In the genomic region with DNA sequence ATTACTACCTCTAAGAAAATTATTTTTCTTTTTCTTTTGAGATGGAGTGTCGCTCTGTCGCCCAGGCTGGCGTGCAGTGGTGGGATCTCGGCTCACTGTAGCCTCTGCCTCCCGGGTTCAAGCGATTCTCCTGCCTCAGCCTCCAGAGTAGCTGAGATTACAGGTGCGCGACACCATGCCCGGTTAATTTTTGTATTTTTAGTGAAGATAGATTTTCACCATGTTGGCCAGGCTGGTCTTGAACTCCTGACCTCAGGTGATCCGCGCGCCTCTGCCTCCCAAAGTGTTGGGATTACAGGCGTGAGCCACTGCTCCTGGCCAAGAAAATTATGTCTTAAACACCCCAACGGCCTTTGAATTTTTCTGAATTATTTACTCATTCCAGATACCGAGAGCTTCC, we compare ENCODE assay signal across 8 cellular contexts. TPM values are rescaled to one million over a fixed set of nuclear protein-coding genes. Genes with fewer than 3 reads are reported as not detected.
DNase-seq lines count a peak whose midpoint lies in the region; ATAC-seq and TF ChIP-seq lines count a peak whose summit lies in the region.
"Not testable (repeated sequence)": the region's sequence is repeated elsewhere in the genome, so short reads cannot be mapped to it uniquely, and the experiment has no call there.

No MANE protein-coding gene starts in this region.

- H3K27ac ChIP-seq in DOHH2 (ENCODE audit: low read depth, low read length), result peak overlapping the region; percentile 72
- H3K27ac ChIP-seq in Panc1 (ENCODE audit: low read length), result peak overlapping the region; percentile 97
- peak overlapping the region in 3 of 4 donors; percentile 71 to 89 (median 87) for H3K27ac ChIP-seq in body of pancreas
- H3K27ac ChIP-seq in gastroesophageal sphincter, result peak overlapping the region; percentile 63 to 92 (median 90)
- peak overlapping the region; percentile 91 for H3K27ac ChIP-seq in muscle layer of duodenum (ENCODE audit: low read length)
- H3K27ac ChIP-seq in upper lobe of left lung, result peak overlapping the region; percentile 86 to 92 (median 88)

- H3K4me3 Mint-ChIP-seq in activated CD8-positive, alpha-beta memory T cell treated with anti-CD3 and anti-CD28 coated beads, Interleukin-2, amount 10 ng/mL, durations not matched to agents 7 days and 5 days, result peak overlapping the region; percentile 20

- not testable (repeated sequence) for H3K9me3 Mint-ChIP-seq in activated CD8-positive, alpha-beta memory T cell treated with anti-CD3 and anti-CD28 coated beads, Interleukin-2, amount 10 ng/mL, durations not matched to agents 7 days and 5 days (ENCODE audit: low read depth)

- TF ChIP-seq CTCF in DOHH2 (IDR thresholded peaks at IDR 0.05; ENCODE audit: low read depth, low read length, poor library complexity, severe bottlenecking); Panc1 (IDR thresholded peaks at IDR 0.05); body of pancreas (IDR thresholded peaks at IDR 0.05); gastroesophageal sphincter (IDR thresholded peaks at IDR 0.05); upper lobe of left lung (IDR thresholded peaks at IDR 0.05): not testable (repeated sequence)

- H3K36me3 ChIP-seq in DOHH2 (ENCODE audit: control insufficient read depth, low read length), result peaks cover 23% of the 10 kb centered on the region
- not testable (repeated sequence) for H3K36me3 ChIP-seq in Panc1 (ENCODE audit: control insufficient read depth, insufficient read depth, low read length); body of pancreas (replicated peaks in 1 of 2; ENCODE audit: insufficient read depth in 1 of 2, low read depth in 2 of 2); gastroesophageal sphincter; muscle layer of duodenum (ENCODE audit: control insufficient read depth in 1 of 2, insufficient read depth in 2 of 2, low read length in 2 of 2); skeletal muscle satellite cell (ENCODE audit: insufficient read depth, low read length); upper lobe of left lung

- peak overlapping the region; percentile 97 for H3K27ac Mint-ChIP-seq in activated CD8-positive, alpha-beta memory T cell treated with anti-CD3 and anti-CD28 coated beads, Interleukin-2, amount 10 ng/mL, durations not matched to agents 7 days and 5 days

- not testable (repeated sequence) for H4K20me1 ChIP-seq in DOHH2 (ENCODE audit: control insufficient read depth, insufficient read depth, low read depth, low read length)

- not testable (repeated sequence) for H3K9me2 ChIP-seq in DOHH2 (replicated peaks; ENCODE audit: control insufficient read depth, low read length)

- ATAC-seq in Panc1; activated CD8-positive, alpha-beta memory T cell treated with anti-CD3 and anti-CD28 coated beads, Interleukin-2, amount 10 ng/mL, durations not matched to agents 7 days and 5 days; body of pancreas; gastroesophageal sphincter; upper lobe of left lung (ENCODE audit: low FRiP score in 2 of 2): not testable (repeated sequence)

- not testable (repeated sequence) for TF ChIP-seq POLR2A in body of pancreas (IDR thresholded peaks at IDR 0.05); gastroesophageal sphincter (IDR thresholded peaks at IDR 0.05); upper lobe of left lung (IDR thresholded peaks at IDR 0.05)

- not testable (repeated sequence) for H3K27me3 ChIP-seq in DOHH2 (ENCODE audit: control insufficient read depth, low read length); Panc1 (ENCODE audit: control insufficient read depth, insufficient read depth, low read length); body of pancreas; gastroesophageal sphincter; muscle layer of duodenum (ENCODE audit: low read depth, low read length); skeletal muscle satellite cell (ENCODE audit: control insufficient read depth, insufficient read depth, low read length); upper lobe of left lung

- peaks cover 28% of the 10 kb centered on the region for H3K79me2 ChIP-seq in DOHH2 (ENCODE audit: control insufficient read depth, low read length)

- H3K4me3 ChIP-seq in DOHH2 (ENCODE audit: low read length) (peak overlapping the region; percentile 93), Panc1 (ENCODE audit: low read depth in 2 of 2, low read length in 2 of 2) (peak overlapping the region in 1 of 2 experiments; percentile 56; a peak in 2 of 4 replicates), gastroesophageal sphincter (peak overlapping the region in 1 of 2 donors; percentile 59), muscle layer of duodenum (ENCODE audit: low read depth in 1 of 2, low read length in 2 of 2) (peak overlapping the region in 1 of 2 donors; percentile 62), upper lobe of left lung (peak overlapping the region in 1 of 4 donors; percentile 58)
- H3K4me3 ChIP-seq in body of pancreas; skeletal muscle satellite cell (ENCODE audit: low read length): not testable (repeated sequence)

- H3K27me3 Mint-ChIP-seq in activated CD8-positive, alpha-beta memory T cell treated with anti-CD3 and anti-CD28 coated beads, Interleukin-2, amount 10 ng/mL, durations not matched to agents 7 days and 5 days, result not testable (repeated sequence)

- not testable (repeated sequence) for H3K9me3 ChIP-seq in DOHH2 (ENCODE audit: control insufficient read depth, insufficient read depth, low read length); Panc1 (ENCODE audit: control insufficient read depth, insufficient read depth, low read depth, low read length); body of pancreas; gastroesophageal sphincter; muscle layer of duodenum (ENCODE audit: control insufficient read depth in 1 of 2, low read length in 2 of 2); skeletal muscle satellite cell (replicated peaks; ENCODE audit: low read length); upper lobe of left lung

- TF ChIP-seq EP300 in gastroesophageal sphincter (IDR thresholded peaks at IDR 0.05); upper lobe of left lung (IDR thresholded peaks at IDR 0.05): not testable (repeated sequence)

- H3F3A ChIP-seq in DOHH2 (ENCODE audit: control insufficient read depth, insufficient read depth), result peaks cover 40% of the 10 kb centered on the region

- in situ Hi-C loops in Panc1 (cut with HindIII; ENCODE audit: low pct_unique_long_range_greater_than_20kb, low sequenced_read_pairs), result not testable (repeated sequence)

- H3K4me1 ChIP-seq in DOHH2 (ENCODE audit: control insufficient read depth, low read length), result peaks cover 51% of the 10 kb centered on the region
- peaks cover 19% of the 10 kb centered on the region for H3K4me1 ChIP-seq in Panc1 (ENCODE audit: control insufficient read depth, insufficient read depth, low read length)
- H3K4me1 ChIP-seq in body of pancreas, result peaks cover 15% of the 10 kb centered on the region
- peaks cover 0 to 12% (median 9%) of the 10 kb centered on the region in 3 donors for H3K4me1 ChIP-seq in gastroesophageal sphincter
- H3K4me1 ChIP-seq in muscle layer of duodenum (ENCODE audit: control insufficient read depth in 1 of 2, insufficient read depth in 2 of 2, low read length in 2 of 2), result peaks cover 5 to 11% of the 10 kb centered on the region in 2 donors
- not testable (repeated sequence) for H3K4me1 ChIP-seq in skeletal muscle satellite cell (ENCODE audit: control insufficient read depth, insufficient read depth, low read length)
- peaks cover 16 to 25% (median 18%) of the 10 kb centered on the region in 4 donors for H3K4me1 ChIP-seq in upper lobe of left lung

- CTCF ChIA-PET in Panc1 (lab: Charles Lee), result not testable (repeated sequence)
- CTCF ChIA-PET in activated CD8-positive, alpha-beta memory T cell treated with anti-CD3 and anti-CD28 coated beads, Interleukin-2, amount 10 ng/mL, durations not matched to agents 7 days and 5 days (lab: Charles Lee), result interaction anchor here (1.1 kb wide), 1 partner anchor 21 kb away, joined by 3 read pairs; no protein-coding TSS in a partner anchor

- peak overlapping the region; percentile 75 for H3K9ac ChIP-seq in skeletal muscle satellite cell (ENCODE audit: low read depth, low read length)

- H3K4me2 ChIP-seq in DOHH2 (ENCODE audit: low read length) (peak overlapping the region; percentile 93), skeletal muscle satellite cell (ENCODE audit: low read length) (peak overlapping the region; percentile 77)

- H3K4me1 Mint-ChIP-seq in activated CD8-positive, alpha-beta memory T cell treated with anti-CD3 and anti-CD28 coated beads, Interleukin-2, amount 10 ng/mL, durations not matched to agents 7 days and 5 days, result peaks cover 47% of the 10 kb centered on the region

- not testable (repeated sequence) for BruUV-seq in Panc1 (replicated peaks; lab: Mats Ljungman, UMichigan)

- DNase-seq in Panc1 (ENCODE audit: low read depth, low spot score); activated CD8-positive, alpha-beta memory T cell treated with anti-CD3 and anti-CD28 coated beads, Interleukin-2, amount 10 ng/mL, durations not matched to agents 7 days and 5 days; body of pancreas; upper lobe of left lung: not testable (repeated sequence)

- intact Hi-C loops in Panc1 (cut with micrococcal nuclease; ENCODE audit: unreplicated experiment); body of pancreas (cut with DNase I): not testable (repeated sequence)

- 92 to 94% methylated on average over 15 of the region's 15 CpGs for WGBS in body of pancreas, 2 donors
- WGBS in gastroesophageal sphincter (ENCODE audit: low coverage in 1 of 2), 2 donors, result 95 to 98% methylated on average over 8 to 12 of the region's 15 CpGs
- 94 to 97% methylated on average over 15 of the region's 15 CpGs for WGBS in upper lobe of left lung, 2 donors

- not testable (repeated sequence) for H3K36me3 Mint-ChIP-seq in activated CD8-positive, alpha-beta memory T cell treated with anti-CD3 and anti-CD28 coated beads, Interleukin-2, amount 10 ng/mL, durations not matched to agents 7 days and 5 days

- POLR2A ChIA-PET in Panc1 (lab: Charles Lee), result interaction anchor here (0.6 kb wide), 1 partner anchor 151 kb away, joined by 6 read pairs; no protein-coding TSS in a partner anchor

RNA-seq across cellular contexts. Expression of gene ZNF487, which starts 19.6 kb away (rescaled TPM):
- total RNA-seq in Panc1 (2021; ENCODE audit: unreplicated experiment) (7.6 TPM), body of pancreas (1 to 10 TPM; 1.6 to 7.5 TPM), gastroesophageal sphincter (10 to 100 TPM in 3 of 4 donors, 1 to 10 TPM in 1; 5.1 to 22.4 (median 14.0) TPM), upper lobe of left lung (10 to 100 TPM in 3 of 6 donors, 1 to 10 TPM in 3; 4.5 to 25.0 (median 11.0) TPM)
- polyA plus RNA-seq in Panc1 (2012; ENCODE audit: insufficient read length), result 6.6 TPM
- total RNA-seq in activated CD8-positive, alpha-beta memory T cell treated with anti-CD3 and anti-CD28 coated beads, Interleukin-2, amount 10 ng/mL, durations not matched to agents 7 days and 5 days, result 1 to 10 TPM; 1.9 to 2.7 TPM
- total RNA-seq in skeletal muscle satellite cell (2012; rRNA removed), result 2.8 and 3.5 TPM in 2 replicates

RNA-seq across cellular contexts. Expression of gene HNRNPF, which starts 47.6 kb away (rescaled TPM):
- total RNA-seq in Panc1 (2021; ENCODE audit: unreplicated experiment) (466 TPM), body of pancreas (10 to 100 TPM; 33.6 to 80.9 TPM), gastroesophageal sphincter (100 to 1,000 TPM; 138 to 215 (median 180) TPM), upper lobe of left lung (100 to 1,000 TPM in 5 of 6 donors, 10 to 100 TPM in 1; 80.7 to 225 (median 177) TPM)
- 374 TPM for polyA plus RNA-seq in Panc1 (2012; ENCODE audit: insufficient read length)
- total RNA-seq in activated CD8-positive, alpha-beta memory T cell treated with anti-CD3 and anti-CD28 coated beads, Interleukin-2, amount 10 ng/mL, durations not matched to agents 7 days and 5 days, result 100 to 1,000 TPM; 446 to 512 TPM
- total RNA-seq in skeletal muscle satellite cell (2012; rRNA removed), result 187 and 212 TPM in 2 replicates
